9 cellular contexts compared by ENCODE assay signal in the genomic region with DNA sequence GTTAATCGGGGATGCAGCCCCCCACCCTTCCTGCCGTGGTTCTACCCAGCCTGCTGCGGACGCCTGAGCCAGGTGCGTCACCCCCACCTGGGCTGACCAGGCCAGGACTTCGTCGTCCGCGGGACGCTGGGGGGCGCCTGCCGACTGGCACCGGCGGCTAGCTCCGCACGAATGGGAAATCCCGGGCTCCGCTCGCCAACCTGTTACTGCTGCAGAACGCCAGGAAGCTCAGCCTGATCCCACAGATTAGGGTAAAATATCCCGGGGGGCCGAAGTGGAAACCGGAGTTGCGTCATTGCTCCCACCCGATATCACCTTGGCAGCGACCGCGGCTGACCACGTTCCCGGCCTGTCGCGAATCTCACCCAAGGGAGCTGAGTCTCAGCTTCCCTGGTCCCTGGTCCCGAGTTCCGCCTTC. TPM values are rescaled to one million over a fixed set of nuclear protein-coding genes. Genes with fewer than 3 reads are reported as not detected.
A peak's percentile ranks its signal among the peaks of the same experiment; 100 is the strongest.
DNase-seq lines count a peak whose midpoint lies in the region; ATAC-seq, FAIRE-seq and TF ChIP-seq lines count a peak whose summit lies in the region.
"Had no signal": no experiment of that assay in that cellular context is flagged by ENCODE, and none has a peak within 500 bp of the region (broad histone marks: within the 10 kb centered on the region; RNA-seq: fewer than 3 reads in every experiment).

No MANE protein-coding gene starts in this region.

- H3K36me3 ChIP-seq in GM23248 (ENCODE audit: low read depth) (no peaks in the 10 kb centered on the region), breast epithelium (no peaks in the 10 kb centered on the region), left lung (no peaks in the 10 kb centered on the region), testis (ENCODE audit: low read depth, missing control alignments) (no peaks in the 10 kb centered on the region)

- no peak for FAIRE-seq in D721Med (lab: Jason Lieb, UNC)
- FAIRE-seq: A204.1 had no signal

- 5 to 6% methylated on average over 21 to 34 of the region's 34 CpGs for WGBS in GM23248 (ENCODE audit: low coverage in 1 of 2, low lambda C conversion rate in 2 of 2, missing lambda C conversion rate in 2 of 2), 2 experiments
- 0 to 3% methylated on average over 14 to 20 of the region's 34 CpGs for WGBS in testis, 2 donors

- H4K20me1 ChIP-seq in GM23248 (ENCODE audit: insufficient read depth): no peaks in the 10 kb centered on the region

- in situ Hi-C loops in GM23248 (cut with MboI): no loop called here

- peaks cover 40% of the 10 kb centered on the region for H3F3A ChIP-seq in GM23248 (ENCODE audit: insufficient read depth)

- H3K4me2 ChIP-seq in GM23248 (ENCODE audit: unreplicated experiment): peak overlapping the region; percentile 97

- TF ChIP-seq CTCF in breast epithelium (IDR thresholded peaks at IDR 0.05) (peak in 2 of 3 donors; percentile 17 to 46), left lung (IDR thresholded peaks at IDR 0.05) (peak; percentile 14 to 26), testis (IDR thresholded peaks at IDR 0.05) (peak in 2 of 3 experiments; percentile 3 to 25), D721Med (IDR thresholded peaks at IDR 0.05; ENCODE audit: insufficient read depth, missing control alignments) (no peak)

- H3K4me1 ChIP-seq in GM23248 (ENCODE audit: insufficient read depth) (peaks cover 37% of the 10 kb centered on the region), breast epithelium (peaks cover 0 to 14% of the 10 kb centered on the region in 2 donors), left lung (peaks cover 30 to 50% of the 10 kb centered on the region in 2 donors), testis (peaks cover 3% of the 10 kb centered on the region)

- H3K4me3 ChIP-seq in GM23248 (peak overlapping the region; percentile 92), breast epithelium (peak overlapping the region; percentile 56 to 76 (median 60)), left lung (peak overlapping the region; percentile 62 to 72), testis (peak overlapping the region; percentile 49 to 73)

- no peaks in the 10 kb centered on the region for H3K27me3 ChIP-seq in GM23248 (replicated peaks; ENCODE audit: insufficient read depth)
- no peaks in the 10 kb centered on the region for H3K27me3 ChIP-seq in breast epithelium
- H3K27me3 ChIP-seq in left lung: peaks cover 0 to 46% of the 10 kb centered on the region in 2 donors
- H3K27me3 ChIP-seq in testis: no peaks in the 10 kb centered on the region

- intact Hi-C loops in breast epithelium (cut with DNase I; ENCODE audit: low total_unique reads): loop anchor here (10.0 kb wide), 1 partner anchor 49 kb away; no protein-coding TSS in a partner anchor
- intact Hi-C loops in left lung (cut with DNase I): loop anchor here in 1 of 2 donors (10.0 kb wide), 1 partner anchor 49 kb away; no protein-coding TSS in a partner anchor
- intact Hi-C loops in testis (cut with DNase I; ENCODE audit: low total_unique reads): no loop called here

- peak overlapping the region; percentile 82 for H2AFZ ChIP-seq in GM23248

- peak; percentile 64 for ATAC-seq in left lung

- H3K9me2 ChIP-seq in GM23248 (ENCODE audit: insufficient read depth): no peaks in the 10 kb centered on the region

- H3K9me3 ChIP-seq in GM23248 (ENCODE audit: low read depth) (no peaks in the 10 kb centered on the region), breast epithelium (no peaks in the 10 kb centered on the region), left lung (no peaks in the 10 kb centered on the region), testis (no peaks in the 10 kb centered on the region)

- H3K79me2 ChIP-seq in GM23248 (ENCODE audit: insufficient read depth): peaks cover 25% of the 10 kb centered on the region

- H3K9ac ChIP-seq in GM23248: peak overlapping the region; percentile 37

- TF ChIP-seq POLR2A in breast epithelium (IDR thresholded peaks at IDR 0.05) (no peak), testis (IDR thresholded peaks at IDR 0.05) (no peak)

- H3K27ac ChIP-seq in GM23248 (no peak overlapping the region), breast epithelium (peak overlapping the region; percentile 84 to 87), left lung (peak overlapping the region; percentile 75 to 92), testis (no peak overlapping the region)

- DNase-seq in DMS 273 (lab: John Stamatoyannopoulos, UW; ENCODE audit: unreplicated experiment): peak; percentile 66
- no peak for DNase-seq in DMS 273 treated with DMSO at 0.1 percent for 48 hours (lab: John Stamatoyannopoulos, UW)
- DNase-seq in GM23248: peak; percentile 53
- DNase-seq in NCI-H1930 (lab: John Stamatoyannopoulos, UW): peak; percentile 78 to 88
- peak; percentile 70 to 74 for DNase-seq in breast epithelium (ENCODE audit: low spot score in 2 of 2)
- peak; percentile 79 to 90 for DNase-seq in left lung
- peak; percentile 46 for DNase-seq in testis
- DNase-seq in D721Med (ENCODE audit: insufficient read length, low spot score): no peak

RNA-seq across cellular contexts. Expression of gene VDR, which starts 0.5 kb away (rescaled TPM):
- total RNA-seq in GM23248 (2014; rRNA removed; shearing (Covaris generic)): 30.5 and 37.2 TPM in 2 replicates
- polyA plus RNA-seq in GM23248 (2016; fragmentation: Nextera tagmentation; extraction: Ambion mirVana): 23.9 and 25.5 TPM in 2 replicates
- 10 to 100 TPM in 2 of 3 donors, 1 to 10 TPM in 1; 1.6 to 41.7 (median 16.1) TPM for total RNA-seq in breast epithelium
- total RNA-seq in left lung: 10 to 100 TPM; 29.7 to 32.1 TPM
- 1 to 10 TPM; 1.4 to 2.9 TPM for total RNA-seq in testis
- polyA plus RNA-seq in testis (ENCODE audit: insufficient read depth, low read depth, low replicate concordance): 3.7 TPM

RNA-seq across cellular contexts. Expression of gene TMEM106C, which starts 58.1 kb away (rescaled TPM):
- 57.5 and 79.8 TPM in 2 replicates for total RNA-seq in GM23248 (2014; rRNA removed; shearing (Covaris generic))
- polyA plus RNA-seq in GM23248 (2016; fragmentation: Nextera tagmentation; extraction: Ambion mirVana) (69.4 and 70.4 TPM in 2 replicates), testis (ENCODE audit: insufficient read depth, low read depth, low replicate concordance) (132 TPM)
- total RNA-seq in breast epithelium (100 to 1,000 TPM in 1 of 3 donors, 10 to 100 TPM in 2; 35.2 to 131 (median 73.4) TPM), left lung (10 to 100 TPM; 43.1 to 66.8 TPM), testis (10 to 100 TPM; 63.5 to 91.1 TPM)

Comparison
In these comparisons a context has a peak if more than half of its experiments do, and no peak if none do; other contexts are left out.
1. DNase-seq: peak in DMS 273 (single experiment), GM23248 (single experiment), NCI-H1930 (2 of 2), breast epithelium (2 of 2), left lung (2 of 2) and testis (single experiment); none in DMS 273 treated with DMSO at 0.1 percent for 48 hours (single experiment) and D721Med (single experiment).
2. H3K27ac ChIP-seq: peak in breast epithelium (2 of 2) and left lung (2 of 2); none in GM23248 (single experiment) and testis (0 of 2).
3. Peak in every context shown above with its lines, with median percentiles within 50 percentile points of each other: H3K4me3 ChIP-seq.